22 cellular contexts compared by ENCODE assay signal in genomic region chr7:16178069-16178468, GRCh38.
"Had no signal": no experiment of that assay in that cellular context is flagged by ENCODE, and none has a peak within 500 bp of the region (broad histone marks: within the 10 kb centered on the region; RNA-seq: fewer than 3 reads in every experiment).

No MANE protein-coding gene starts in this region.

- H3K27ac ChIP-seq: body of pancreas, colonic mucosa, gastroesophageal sphincter, spleen, testis, transverse colon, WERI-Rb-1 had no signal

- H3K4me1 ChIP-seq: body of pancreas, colonic mucosa, gastroesophageal sphincter, spleen, testis, transverse colon had no signal

- DNase-seq: activated CD4-positive, alpha-beta T cell treated with anti-CD3 and anti-CD28 coated beads for 48 hours; activated CD4-positive, alpha-beta T cell treated with anti-CD3 and anti-CD28 coated beads, Interleukin-2, amount 50 U/mL, for 48 hours; activated CD8-positive, alpha-beta memory T cell treated with anti-CD3 and anti-CD28 coated beads for 24 hours; activated effector memory CD4-positive, alpha-beta T cell treated with Interleukin-2 at 50 U/mL for 16 hours; activated naive CD4-positive, alpha-beta T cell treated with Interleukin-2 at 50 U/mL for 16 hours; aorta; body of pancreas; colonic mucosa; effector CD8-positive, alpha-beta T cell; head of caudate nucleus; hippocampal formation; left cardiac atrium; right cardiac atrium; spleen; stimulated activated naive CD8-positive, alpha-beta T cell treated with anti-CD3 and anti-CD28 coated beads, Interleukin-15, Interleukin-2, amounts not matched to agents 100 U/mL and 50 U/mL, for 24 hours; T-helper 9 cell; testis; transverse colon; WERI-Rb-1 had no signal

- H3K4me3 ChIP-seq: body of pancreas, colonic mucosa, gastroesophageal sphincter, spleen, testis, transverse colon had no signal

- ATAC-seq: activated CD4-positive, CD25-positive, alpha-beta regulatory T cell treated with anti-CD3 and anti-CD28 coated beads, Interleukin-2, amount 50 U/mL, for 24 hours; body of pancreas; gastroesophageal sphincter; left cardiac atrium; natural killer cell treated with Interleukin-12 subunit alpha and Interleukin-12 subunit beta and Interleukin-15 and Interleukin-18, amount 100 ng/mL, for 72 hours; right cardiac atrium; stimulated activated naive CD8-positive, alpha-beta T cell treated with anti-CD3 and anti-CD28 coated beads, Interleukin-15, Interleukin-2, amounts not matched to agents 100 U/mL and 50 U/mL, for 24 hours had no signal

- H3K36me3 ChIP-seq: colonic mucosa, gastroesophageal sphincter, spleen, WERI-Rb-1 had no signal

- H3K9me3 ChIP-seq: body of pancreas, colonic mucosa, gastroesophageal sphincter, spleen, testis, transverse colon had no signal

- H3K27me3 ChIP-seq: body of pancreas, colonic mucosa, gastroesophageal sphincter, spleen, testis, transverse colon had no signal
